Comparison of ENCODE assay signal across 12 cellular contexts in the genomic region with DNA sequence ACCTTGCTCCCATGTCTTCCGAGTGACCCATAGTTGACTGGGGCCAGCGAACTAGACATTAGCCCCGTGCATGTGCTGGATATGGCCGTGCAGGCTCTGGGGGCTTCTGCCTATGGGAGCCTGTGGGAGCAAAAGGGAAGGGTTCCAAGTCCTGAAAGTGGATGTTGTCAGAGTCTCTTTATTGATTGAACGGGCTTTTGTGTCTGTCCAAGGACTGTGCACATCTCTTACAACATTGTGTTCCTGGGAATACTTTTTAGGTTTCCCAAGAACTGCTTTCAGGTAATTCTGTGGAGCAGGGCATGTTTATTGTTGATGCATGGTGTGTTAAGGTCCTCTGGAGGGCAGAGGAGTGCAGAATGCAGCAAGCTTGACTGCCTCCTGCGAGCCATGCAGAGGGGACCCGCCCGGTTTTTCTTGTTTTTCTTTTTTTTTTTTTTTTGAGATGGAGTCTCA. TPM values are rescaled to one million over a fixed set of nuclear protein-coding genes. Genes with fewer than 3 reads are reported as not detected.
DNase-seq lines count a peak whose midpoint lies in the region; ATAC-seq, FAIRE-seq and TF ChIP-seq lines count a peak whose summit lies in the region.
"Had no signal": no experiment of that assay in that cellular context is flagged by ENCODE, and none has a peak within 500 bp of the region (broad histone marks: within the 10 kb centered on the region; RNA-seq: fewer than 3 reads in every experiment).

No MANE protein-coding gene starts in this region.

- WGBS in pancreas, 2 donors, result 39 to 41% methylated on average over 8 of the region's 8 CpGs

- intact Hi-C loops in pancreas (cut with DNase I), result loop anchor here in 1 of 3 donors (10.0 kb wide), 1 partner anchor 123 kb away; no protein-coding TSS in a partner anchor
- intact Hi-C loops in activated naive CD4-positive, alpha-beta T cell treated with anti-CD3 and anti-CD28 coated beads for 36 hours (cut with micrococcal nuclease), result no loop called here

- ATAC-seq in pancreas, result peak in 3 of 4 donors; percentile 20 to 31 (median 25)

- H3K4me2 ChIP-seq in MM.1S (ENCODE audit: low read depth, low read length), result no peak overlapping the region

- H3K27ac ChIP-seq in pancreas (peak overlapping the region in 1 of 4 donors; percentile 28), MM.1S (ENCODE audit: low read length) (no peak overlapping the region)
- H3K27ac ChIP-seq: coronary artery had no signal

- H2AFZ ChIP-seq in MM.1S (ENCODE audit: low read length), result no peak overlapping the region

- H3K27me3 ChIP-seq in GM06990 (replicated peaks; ENCODE audit: control insufficient read depth, insufficient read depth, low read length), result no peaks in the 10 kb centered on the region
- no peaks in the 10 kb centered on the region for H3K27me3 ChIP-seq in pancreas
- no peaks in the 10 kb centered on the region for H3K27me3 ChIP-seq in MM.1S (replicated peaks; ENCODE audit: insufficient read depth, low read length)

- H4K20me1 ChIP-seq in MM.1S (ENCODE audit: insufficient read depth, low read length), result no peaks in the 10 kb centered on the region

- H3K4me3 Mint-ChIP-seq in activated naive CD4-positive, alpha-beta T cell treated with anti-CD3 and anti-CD28 coated beads for 36 hours, result no peak overlapping the region
- H3K4me3 Mint-ChIP-seq: HFFc6 had no signal

- CTCF ChIA-PET in activated naive CD4-positive, alpha-beta T cell treated with anti-CD3 and anti-CD28 coated beads for 36 hours (lab: Charles Lee), result interaction anchor here (0.9 to 1.4 kb wide), 3 partner anchors 42 to 97 kb away, joined by 3 read pairs; no protein-coding TSS in a partner anchor

- H3F3A ChIP-seq in MM.1S (ENCODE audit: insufficient read depth, low read length), result no peaks in the 10 kb centered on the region

- no peak overlapping the region for H3K27ac Mint-ChIP-seq in activated naive CD4-positive, alpha-beta T cell treated with anti-CD3 and anti-CD28 coated beads for 36 hours
- H3K27ac Mint-ChIP-seq: HFFc6 had no signal

- H3K36me3 Mint-ChIP-seq in activated naive CD4-positive, alpha-beta T cell treated with anti-CD3 and anti-CD28 coated beads for 36 hours (ENCODE audit: low read depth), result peaks cover 23% of the 10 kb centered on the region

- TF ChIP-seq CTCF in GM06990 (IDR thresholded peaks at IDR 0.05; ENCODE audit: insufficient read depth, low read length, poor library complexity, severe bottlenecking) (peak; percentile 6), choroid plexus epithelial cell (conservative IDR thresholded peaks at IDR 0.05; ENCODE audit: low read depth, low read length) (peak; percentile 47), pancreas (IDR thresholded peaks at IDR 0.05) (peak in 1 of 4 donors; percentile 8), MM.1S (IDR thresholded peaks at IDR 0.05; ENCODE audit: low read length) (no peak)

- H3K4me1 ChIP-seq in pancreas (peaks cover 22 to 67% (median 66%) of the 10 kb centered on the region in 3 donors), MM.1S (ENCODE audit: low read length) (no peaks in the 10 kb centered on the region)

- H3K9ac ChIP-seq in MM.1S (ENCODE audit: low read length), result no peak overlapping the region

- H3K9me3 Mint-ChIP-seq in activated naive CD4-positive, alpha-beta T cell treated with anti-CD3 and anti-CD28 coated beads for 36 hours, result peaks cover 4% of the 10 kb centered on the region

- H3K36me3 ChIP-seq in GM06990 (ENCODE audit: control insufficient read depth, insufficient read depth, low read length) (no peaks in the 10 kb centered on the region; the same call in 1 of the 2 replicates), pancreas (no peaks in the 10 kb centered on the region), MM.1S (replicated peaks; ENCODE audit: insufficient read depth, low read length) (no peaks in the 10 kb centered on the region)

- no peaks in the 10 kb centered on the region for H3K79me2 ChIP-seq in MM.1S (ENCODE audit: low read length)

- FAIRE-seq in pancreas (lab: Jason Lieb, UNC), result no peak

- peaks cover 78% of the 10 kb centered on the region for H3K4me1 Mint-ChIP-seq in activated naive CD4-positive, alpha-beta T cell treated with anti-CD3 and anti-CD28 coated beads for 36 hours (ENCODE audit: low read depth)

- H3K4me3 ChIP-seq in GM06990 (replicated peaks; ENCODE audit: low read depth, low read length) (no peak overlapping the region), choroid plexus epithelial cell (ENCODE audit: low read depth, low read length) (no peak overlapping the region), pancreas (no peak overlapping the region), MM.1S (ENCODE audit: low read length) (no peak overlapping the region)
- H3K4me3 ChIP-seq: coronary artery had no signal

- H3K9me3 ChIP-seq in pancreas, result no peaks in the 10 kb centered on the region
- no peaks in the 10 kb centered on the region for H3K9me3 ChIP-seq in MM.1S (replicated peaks; ENCODE audit: insufficient read depth, low read length)

- H3K9me2 ChIP-seq in MM.1S (replicated peaks; ENCODE audit: insufficient read depth, low read length), result no peaks in the 10 kb centered on the region

- no peak for DNase-seq in GM06990 (ENCODE audit: extremely low read depth, insufficient read length)
- peak; percentile 26 for DNase-seq in HT-29 (ENCODE audit: low spot score)
- DNase-seq in choroid plexus epithelial cell (ENCODE audit: low read depth), result peak; percentile 66
- DNase-seq in pancreas, result peak in 1 of 6 donors; percentile 40
- no peak for DNase-seq in MM.1S
- DNase-seq in activated naive CD4-positive, alpha-beta T cell treated with anti-CD3 and anti-CD28 coated beads for 36 hours, result no peak
- DNase-seq in LoVo (ENCODE audit: low spot score), result no peak
- DNase-seq in activated T-cell treated with anti-CD3 and anti-CD28 coated beads, Interleukin-2, amount 50 U/mL, for 48 hours, result no peak
- DNase-seq: activated effector memory CD4-positive, alpha-beta T cell treated with Interleukin-2 at 50 U/mL for 16 hours; HFFc6; NCI-H1417 had no signal

- H3K27me3 Mint-ChIP-seq in activated naive CD4-positive, alpha-beta T cell treated with anti-CD3 and anti-CD28 coated beads for 36 hours (ENCODE audit: low read depth), result no peaks in the 10 kb centered on the region

RNA-seq across cellular contexts. Expression of a gene that starts 5.0 kb away (rescaled TPM):
- total RNA-seq in HT-29 (2014; rRNA removed; shearing (Covaris generic)), result 0.10 and 2.0 TPM in 2 replicates
- total RNA-seq in pancreas, result 10 to 100 TPM; 21.3 to 78.7 (median 45.7) TPM
- polyA plus RNA-seq in pancreas, result 10 to 100 TPM in 1 of 2 donors, 1 to 10 TPM in 1; 9.4 to 12.0 TPM
- total RNA-seq in activated naive CD4-positive, alpha-beta T cell treated with anti-CD3 and anti-CD28 coated beads for 36 hours, result 10 to 100 TPM; 49.0 to 50.6 TPM
- total RNA-seq: HFFc6 had no signal

RNA-seq across cellular contexts. Expression of a gene that starts 44.7 kb away (rescaled TPM):
- total RNA-seq in HT-29 (2014; rRNA removed; shearing (Covaris generic)), result 0.78 and 1.6 TPM in 2 replicates
- total RNA-seq in pancreas, result 1 to 10 TPM in 5 of 6 donors, under 1 TPM in 1; 0.60 to 2.9 (median 2.1) TPM
- 1 to 10 TPM in 1 of 2 donors, under 1 TPM in 1; 0.95 to 1.9 TPM for polyA plus RNA-seq in pancreas
- 1 to 10 TPM; 9.1 to 9.9 TPM for total RNA-seq in activated naive CD4-positive, alpha-beta T cell treated with anti-CD3 and anti-CD28 coated beads for 36 hours
- total RNA-seq: HFFc6 had no signal

RNA-seq across cellular contexts. Expression of a gene that starts 56.5 kb away (rescaled TPM):
- 5.5 and 16.5 TPM in 2 replicates for total RNA-seq in HT-29 (2014; rRNA removed; shearing (Covaris generic))
- 1 to 10 TPM; 2.5 to 4.3 (median 3.5) TPM for total RNA-seq in pancreas
- 1 to 10 TPM; 1.7 to 2.4 TPM for polyA plus RNA-seq in pancreas
- 1 to 10 TPM; 7.2 to 7.7 TPM for total RNA-seq in activated naive CD4-positive, alpha-beta T cell treated with anti-CD3 and anti-CD28 coated beads for 36 hours
- total RNA-seq: HFFc6 had no signal

Comparison
In these comparisons a context has a peak if more than half of its experiments do, and no peak if none do; other contexts are left out.
1. DNase-seq: peak in HT-29 (single experiment) and choroid plexus epithelial cell (single experiment); none in GM06990 (single experiment), MM.1S (single experiment), activated naive CD4-positive, alpha-beta T cell treated with anti-CD3 and anti-CD28 coated beads for 36 hours (single experiment), LoVo (single experiment) and activated T-cell treated with anti-CD3 and anti-CD28 coated beads, Interleukin-2, amount 50 U/mL, for 48 hours (0 of 2).